In the genomic region with DNA sequence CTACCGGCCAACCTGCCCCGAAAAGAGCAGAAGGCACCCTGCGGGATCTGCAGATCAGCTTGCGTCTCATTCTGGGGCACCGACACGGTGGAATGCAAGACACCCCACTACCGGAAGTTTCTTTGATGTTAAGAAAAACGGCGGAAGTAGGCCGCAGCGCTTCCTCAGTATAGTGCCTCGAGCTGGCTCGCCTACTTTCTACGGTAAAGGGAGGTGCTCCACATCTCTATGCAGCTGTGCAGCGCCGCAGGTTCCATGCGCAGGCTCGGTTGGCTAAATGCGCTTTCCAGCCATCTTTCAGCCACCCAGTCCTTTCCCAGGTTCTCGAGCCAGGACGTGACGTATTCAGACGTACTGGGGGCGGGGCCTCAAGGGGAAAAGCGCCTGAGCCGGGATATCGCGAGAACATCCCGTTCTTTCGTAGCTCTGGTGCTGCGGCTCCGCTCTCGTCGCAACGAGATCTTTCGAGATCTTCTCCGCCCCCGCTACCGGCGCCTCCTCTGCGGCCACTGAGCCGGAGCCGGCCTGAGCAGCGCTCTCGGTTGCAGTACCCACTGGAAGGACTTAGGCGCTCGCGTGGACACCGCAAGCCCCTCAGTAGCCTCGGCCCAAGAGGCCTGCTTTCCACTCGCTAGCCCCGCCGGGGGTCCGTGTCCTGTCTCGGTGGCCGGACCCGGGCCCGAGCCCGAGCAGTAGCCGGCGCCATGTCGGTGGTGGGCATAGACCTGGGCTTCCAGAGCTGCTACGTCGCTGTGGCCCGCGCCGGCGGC, we compare ENCODE assay signal across 1 cellular context.
TF ChIP-seq lines count a peak whose summit lies in the region.

A gene (plus strand): TSS at position 467 of the 770 bp plus-strand sequence. CDS start 238 bp downstream, at position 705.

TF ChIP-seq in HepG2, 621 proteins besides CTCF, POLR2A, EP300 and RAD21 (continued from another document and continues in another):
- TF ChIP-seq, protein P1, sequence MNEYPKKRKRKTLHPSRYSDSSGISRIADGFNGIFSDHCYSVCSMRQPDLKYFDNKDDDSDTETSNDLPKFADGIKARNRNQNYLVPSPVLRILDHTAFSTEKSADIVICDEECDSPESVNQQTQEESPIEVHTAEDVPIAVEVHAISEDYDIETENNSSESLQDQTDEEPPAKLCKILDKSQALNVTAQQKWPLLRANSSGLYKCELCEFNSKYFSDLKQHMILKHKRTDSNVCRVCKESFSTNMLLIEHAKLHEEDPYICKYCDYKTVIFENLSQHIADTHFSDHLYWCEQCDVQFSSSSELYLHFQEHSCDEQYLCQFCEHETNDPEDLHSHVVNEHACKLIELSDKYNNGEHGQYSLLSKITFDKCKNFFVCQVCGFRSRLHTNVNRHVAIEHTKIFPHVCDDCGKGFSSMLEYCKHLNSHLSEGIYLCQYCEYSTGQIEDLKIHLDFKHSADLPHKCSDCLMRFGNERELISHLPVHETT (CRISPR knock-in tag; conservative IDR thresholded peaks at IDR 0.05): peak; percentile 63; the same call in 1 of the 2 replicates
- TF ChIP-seq HMG20A (CRISPR knock-in tag; IDR thresholded peaks at IDR 0.05; ENCODE audit: borderline replicate concordance) (peak; percentile 39; the same call in 1 of the 2 replicates), KDM3A (CRISPR knock-in tag; IDR thresholded peaks at IDR 0.05; ENCODE audit: low read depth) (0 out of 2 replicates have a peak, but pooled peaks have one; percentile 17), HNRNPK (IDR thresholded peaks at IDR 0.05; ENCODE audit: low read depth, low read length, poor library complexity, severe bottlenecking) (no peak), MAFG (CRISPR knock-in tag; IDR thresholded peaks at IDR 0.05) (no peak), ZNF678 (CRISPR knock-in tag; IDR thresholded peaks at IDR 0.05) (peak; percentile 91; the same call in 1 of the 2 replicates), MAFF (IDR thresholded peaks at IDR 0.05; ENCODE audit: low read depth, low read length) (no peak), JUND (CRISPR knock-in tag; IDR thresholded peaks at IDR 0.05) (no peak), IKZF4 (CRISPR knock-in tag; IDR thresholded peaks at IDR 0.05; ENCODE audit: borderline replicate concordance, low read depth, not compliant biosample characterization) (peak; percentile 91), ZNF263 (CRISPR knock-in tag; IDR thresholded peaks at IDR 0.05) (peak; percentile 58; the same call in 1 of the 2 replicates), ARNT2 (CRISPR knock-in tag; IDR thresholded peaks at IDR 0.05; ENCODE audit: low read depth) (peak; percentile 34; the same call in 1 of the 2 replicates), SRSF1 (optimal IDR thresholded peaks at IDR 0.05; ENCODE audit: low read depth, low read length) (no peak), ARNTL (CRISPR knock-in tag; IDR thresholded peaks at IDR 0.05) (peak; percentile 43; the same call in 1 of the 2 replicates), ISL2 (CRISPR knock-in tag; IDR thresholded peaks at IDR 0.05) (peak; percentile 30; the same call in 1 of the 2 replicates), KLF9 (CRISPR knock-in tag; IDR thresholded peaks at IDR 0.05; ENCODE audit: low read depth) (0 out of 2 replicates have a peak, but pooled peaks have one; percentile 69), MYNN (CRISPR knock-in tag; IDR thresholded peaks at IDR 0.05; ENCODE audit: low read depth) (0 out of 2 replicates have a peak, but pooled peaks have one; percentile 29), SMC3 (IDR thresholded peaks at IDR 0.05; ENCODE audit: low read length) (no peak), ELF1 (CRISPR knock-in tag; IDR thresholded peaks at IDR 0.05) (peak; percentile 81), ZNF547 (CRISPR knock-in tag; IDR thresholded peaks at IDR 0.05) (peak; percentile 72), ZNF782 (CRISPR knock-in tag; IDR thresholded peaks at IDR 0.05; ENCODE audit: borderline replicate concordance) (no peak), ZNF274 (CRISPR knock-in tag; IDR thresholded peaks at IDR 0.05) (peak; percentile 73), ZNF629 (CRISPR knock-in tag; conservative IDR thresholded peaks at IDR 0.05) (no peak), ZFP41 (CRISPR knock-in tag; IDR thresholded peaks at IDR 0.05; ENCODE audit: borderline replicate concordance) (no peak), NFE2 (CRISPR knock-in tag; IDR thresholded peaks at IDR 0.05) (no peak), PHB2 (IDR thresholded peaks at IDR 0.05; ENCODE audit: partially characterized antibody) (no peak), SCMH1 (CRISPR knock-in tag; IDR thresholded peaks at IDR 0.05; ENCODE audit: borderline replicate concordance) (no peak), ZFY (CRISPR knock-in tag; IDR thresholded peaks at IDR 0.05) (peak; percentile 96), ZNF816 (CRISPR knock-in tag; IDR thresholded peaks at IDR 0.05; ENCODE audit: borderline replicate concordance) (no peak), ZSCAN12 (CRISPR knock-in tag; IDR thresholded peaks at IDR 0.05) (peak; percentile 69; the same call in 1 of the 2 replicates)
- TF ChIP-seq, protein P2, sequence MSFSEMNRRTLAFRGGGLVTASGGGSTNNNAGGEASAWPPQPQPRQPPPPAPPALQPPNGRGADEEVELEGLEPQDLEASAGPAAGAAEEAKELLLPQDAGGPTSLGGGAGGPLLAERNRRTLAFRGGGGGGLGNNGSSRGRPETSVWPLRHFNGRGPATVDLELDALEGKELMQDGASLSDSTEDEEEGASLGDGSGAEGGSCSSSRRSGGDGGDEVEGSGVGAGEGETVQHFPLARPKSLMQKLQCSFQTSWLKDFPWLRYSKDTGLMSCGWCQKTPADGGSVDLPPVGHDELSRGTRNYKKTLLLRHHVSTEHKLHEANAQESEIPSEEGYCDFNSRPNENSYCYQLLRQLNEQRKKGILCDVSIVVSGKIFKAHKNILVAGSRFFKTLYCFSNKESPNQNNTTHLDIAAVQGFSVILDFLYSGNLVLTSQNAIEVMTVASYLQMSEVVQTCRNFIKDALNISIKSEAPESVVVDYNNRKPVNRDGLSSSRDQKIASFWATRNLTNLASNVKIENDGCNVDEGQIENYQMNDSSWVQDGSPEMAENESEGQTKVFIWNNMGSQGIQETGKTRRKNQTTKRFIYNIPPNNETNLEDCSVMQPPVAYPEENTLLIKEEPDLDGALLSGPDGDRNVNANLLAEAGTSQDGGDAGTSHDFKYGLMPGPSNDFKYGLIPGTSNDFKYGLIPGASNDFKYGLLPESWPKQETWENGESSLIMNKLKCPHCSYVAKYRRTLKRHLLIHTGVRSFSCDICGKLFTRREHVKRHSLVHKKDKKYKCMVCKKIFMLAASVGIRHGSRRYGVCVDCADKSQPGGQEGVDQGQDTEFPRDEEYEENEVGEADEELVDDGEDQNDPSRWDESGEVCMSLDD (CRISPR knock-in tag; IDR thresholded peaks at IDR 0.05; ENCODE audit: borderline replicate concordance): peak; percentile 45; the same call in 1 of the 2 replicates
- TF ChIP-seq, protein P3, sequence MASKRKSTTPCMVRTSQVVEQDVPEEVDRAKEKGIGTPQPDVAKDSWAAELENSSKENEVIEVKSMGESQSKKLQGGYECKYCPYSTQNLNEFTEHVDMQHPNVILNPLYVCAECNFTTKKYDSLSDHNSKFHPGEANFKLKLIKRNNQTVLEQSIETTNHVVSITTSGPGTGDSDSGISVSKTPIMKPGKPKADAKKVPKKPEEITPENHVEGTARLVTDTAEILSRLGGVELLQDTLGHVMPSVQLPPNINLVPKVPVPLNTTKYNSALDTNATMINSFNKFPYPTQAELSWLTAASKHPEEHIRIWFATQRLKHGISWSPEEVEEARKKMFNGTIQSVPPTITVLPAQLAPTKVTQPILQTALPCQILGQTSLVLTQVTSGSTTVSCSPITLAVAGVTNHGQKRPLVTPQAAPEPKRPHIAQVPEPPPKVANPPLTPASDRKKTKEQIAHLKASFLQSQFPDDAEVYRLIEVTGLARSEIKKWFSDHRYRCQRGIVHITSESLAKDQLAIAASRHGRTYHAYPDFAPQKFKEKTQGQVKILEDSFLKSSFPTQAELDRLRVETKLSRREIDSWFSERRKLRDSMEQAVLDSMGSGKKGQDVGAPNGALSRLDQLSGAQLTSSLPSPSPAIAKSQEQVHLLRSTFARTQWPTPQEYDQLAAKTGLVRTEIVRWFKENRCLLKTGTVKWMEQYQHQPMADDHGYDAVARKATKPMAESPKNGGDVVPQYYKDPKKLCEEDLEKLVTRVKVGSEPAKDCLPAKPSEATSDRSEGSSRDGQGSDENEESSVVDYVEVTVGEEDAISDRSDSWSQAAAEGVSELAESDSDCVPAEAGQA (IDR thresholded peaks at IDR 0.05; ENCODE audit: low read depth): peak; percentile 71; the same call in 1 of the 2 replicates
- TF ChIP-seq, protein P3 (CRISPR knock-in tag; IDR thresholded peaks at IDR 0.05; ENCODE audit: borderline replicate concordance): peak; percentile 56; the same call in 1 of the 2 replicates
- TF ChIP-seq, protein P4, sequence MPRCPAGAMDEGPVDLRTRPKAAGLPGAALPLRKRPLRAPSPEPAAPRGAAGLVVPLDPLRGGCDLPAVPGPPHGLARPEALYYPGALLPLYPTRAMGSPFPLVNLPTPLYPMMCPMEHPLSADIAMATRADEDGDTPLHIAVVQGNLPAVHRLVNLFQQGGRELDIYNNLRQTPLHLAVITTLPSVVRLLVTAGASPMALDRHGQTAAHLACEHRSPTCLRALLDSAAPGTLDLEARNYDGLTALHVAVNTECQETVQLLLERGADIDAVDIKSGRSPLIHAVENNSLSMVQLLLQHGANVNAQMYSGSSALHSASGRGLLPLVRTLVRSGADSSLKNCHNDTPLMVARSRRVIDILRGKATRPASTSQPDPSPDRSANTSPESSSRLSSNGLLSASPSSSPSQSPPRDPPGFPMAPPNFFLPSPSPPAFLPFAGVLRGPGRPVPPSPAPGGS (CRISPR knock-in tag; IDR thresholded peaks at IDR 0.05): peak; percentile 75; the same call in 1 of the 2 replicates
- TF ChIP-seq, protein P5, sequence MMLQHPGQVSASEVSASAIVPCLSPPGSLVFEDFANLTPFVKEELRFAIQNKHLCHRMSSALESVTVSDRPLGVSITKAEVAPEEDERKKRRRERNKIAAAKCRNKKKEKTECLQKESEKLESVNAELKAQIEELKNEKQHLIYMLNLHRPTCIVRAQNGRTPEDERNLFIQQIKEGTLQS (CRISPR knock-in tag; IDR thresholded peaks at IDR 0.05): no peak; the same call in 1 of the 2 replicates
- TF ChIP-seq, protein P6, sequence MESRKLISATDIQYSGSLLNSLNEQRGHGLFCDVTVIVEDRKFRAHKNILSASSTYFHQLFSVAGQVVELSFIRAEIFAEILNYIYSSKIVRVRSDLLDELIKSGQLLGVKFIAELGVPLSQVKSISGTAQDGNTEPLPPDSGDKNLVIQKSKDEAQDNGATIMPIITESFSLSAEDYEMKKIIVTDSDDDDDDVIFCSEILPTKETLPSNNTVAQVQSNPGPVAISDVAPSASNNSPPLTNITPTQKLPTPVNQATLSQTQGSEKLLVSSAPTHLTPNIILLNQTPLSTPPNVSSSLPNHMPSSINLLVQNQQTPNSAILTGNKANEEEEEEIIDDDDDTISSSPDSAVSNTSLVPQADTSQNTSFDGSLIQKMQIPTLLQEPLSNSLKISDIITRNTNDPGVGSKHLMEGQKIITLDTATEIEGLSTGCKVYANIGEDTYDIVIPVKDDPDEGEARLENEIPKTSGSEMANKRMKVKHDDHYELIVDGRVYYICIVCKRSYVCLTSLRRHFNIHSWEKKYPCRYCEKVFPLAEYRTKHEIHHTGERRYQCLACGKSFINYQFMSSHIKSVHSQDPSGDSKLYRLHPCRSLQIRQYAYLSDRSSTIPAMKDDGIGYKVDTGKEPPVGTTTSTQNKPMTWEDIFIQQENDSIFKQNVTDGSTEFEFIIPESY (CRISPR knock-in tag; IDR thresholded peaks at IDR 0.05): no peak
- TF ChIP-seq, protein P7, sequence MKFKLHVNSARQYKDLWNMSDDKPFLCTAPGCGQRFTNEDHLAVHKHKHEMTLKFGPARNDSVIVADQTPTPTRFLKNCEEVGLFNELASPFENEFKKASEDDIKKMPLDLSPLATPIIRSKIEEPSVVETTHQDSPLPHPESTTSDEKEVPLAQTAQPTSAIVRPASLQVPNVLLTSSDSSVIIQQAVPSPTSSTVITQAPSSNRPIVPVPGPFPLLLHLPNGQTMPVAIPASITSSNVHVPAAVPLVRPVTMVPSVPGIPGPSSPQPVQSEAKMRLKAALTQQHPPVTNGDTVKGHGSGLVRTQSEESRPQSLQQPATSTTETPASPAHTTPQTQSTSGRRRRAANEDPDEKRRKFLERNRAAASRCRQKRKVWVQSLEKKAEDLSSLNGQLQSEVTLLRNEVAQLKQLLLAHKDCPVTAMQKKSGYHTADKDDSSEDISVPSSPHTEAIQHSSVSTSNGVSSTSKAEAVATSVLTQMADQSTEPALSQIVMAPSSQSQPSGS (CRISPR knock-in tag; IDR thresholded peaks at IDR 0.05): peak; percentile 66
- TF ChIP-seq, protein P8, sequence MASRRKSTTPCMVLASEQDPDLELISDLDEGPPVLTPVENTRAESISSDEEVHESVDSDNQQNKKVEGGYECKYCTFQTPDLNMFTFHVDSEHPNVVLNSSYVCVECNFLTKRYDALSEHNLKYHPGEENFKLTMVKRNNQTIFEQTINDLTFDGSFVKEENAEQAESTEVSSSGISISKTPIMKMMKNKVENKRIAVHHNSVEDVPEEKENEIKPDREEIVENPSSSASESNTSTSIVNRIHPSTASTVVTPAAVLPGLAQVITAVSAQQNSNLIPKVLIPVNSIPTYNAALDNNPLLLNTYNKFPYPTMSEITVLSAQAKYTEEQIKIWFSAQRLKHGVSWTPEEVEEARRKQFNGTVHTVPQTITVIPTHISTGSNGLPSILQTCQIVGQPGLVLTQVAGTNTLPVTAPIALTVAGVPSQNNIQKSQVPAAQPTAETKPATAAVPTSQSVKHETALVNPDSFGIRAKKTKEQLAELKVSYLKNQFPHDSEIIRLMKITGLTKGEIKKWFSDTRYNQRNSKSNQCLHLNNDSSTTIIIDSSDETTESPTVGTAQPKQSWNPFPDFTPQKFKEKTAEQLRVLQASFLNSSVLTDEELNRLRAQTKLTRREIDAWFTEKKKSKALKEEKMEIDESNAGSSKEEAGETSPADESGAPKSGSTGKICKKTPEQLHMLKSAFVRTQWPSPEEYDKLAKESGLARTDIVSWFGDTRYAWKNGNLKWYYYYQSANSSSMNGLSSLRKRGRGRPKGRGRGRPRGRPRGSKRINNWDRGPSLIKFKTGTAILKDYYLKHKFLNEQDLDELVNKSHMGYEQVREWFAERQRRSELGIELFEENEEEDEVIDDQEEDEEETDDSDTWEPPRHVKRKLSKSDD (CRISPR knock-in tag; IDR thresholded peaks at IDR 0.05; ENCODE audit: low read depth): 0 out of 2 replicates have a peak, but pooled peaks have one; percentile 78
- TF ChIP-seq, protein P9, sequence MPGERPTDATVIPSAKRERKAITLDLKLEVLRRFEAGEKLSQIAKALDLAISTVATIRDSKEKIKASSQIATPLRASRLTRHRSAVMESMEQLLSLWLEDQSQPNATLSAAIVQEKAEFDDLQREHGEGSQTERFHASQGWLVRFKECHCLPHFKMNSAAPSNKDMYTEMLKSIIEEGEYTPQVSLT (CRISPR knock-in tag; IDR thresholded peaks at IDR 0.05; ENCODE audit: borderline replicate concordance, low read depth): no peak
